8 cellular contexts compared by ENCODE assay signal in genomic region chr1:161390559-161390858, GRCh38. TPM values are rescaled to one million over a fixed set of nuclear protein-coding genes. Genes with fewer than 3 reads are reported as not detected.
DNase-seq lines count a peak whose midpoint lies in the region; ATAC-seq lines count a peak whose summit lies in the region.

No MANE protein-coding gene starts in this region.

- H3K4me3 ChIP-seq in right cardiac atrium (ENCODE audit: low read length) = peak overlapping the region; percentile 61

- no peak for ATAC-seq in right cardiac atrium
- ATAC-seq in stimulated activated naive B cell treated with anti-CD40 and anti-IgM and Interleukin-4, amounts not matched to agents 10 μg/mL and 1 μg/mL and 100 μg/mL, for 72 hours (replicated peaks) = peak; percentile 17 to 26

- peaks cover 32% of the 10 kb centered on the region for H3K4me1 Mint-ChIP-seq in activated naive CD4-positive, alpha-beta T cell treated with anti-CD3 and anti-CD28 coated beads, Interleukin-2, amount 50 U/mL, for 24 hours
- peaks cover 38% of the 10 kb centered on the region for H3K4me1 Mint-ChIP-seq in T-helper 2 cell treated with Interferon-gamma antibody and Interleukin-4, amounts not matched to agents 5 μg/mL and 100 μg/mL, for 36 hours (ENCODE audit: low read depth)
- peaks cover 15 to 42% of the 10 kb centered on the region in 2 donors for H3K4me1 Mint-ChIP-seq in stimulated activated naive B cell treated with anti-CD40 and anti-IgM and Interleukin-4, amounts not matched to agents 10 μg/mL and 1 μg/mL and 100 μg/mL, for 72 hours

- no peaks in the 10 kb centered on the region for H3K4me1 ChIP-seq in right cardiac atrium (ENCODE audit: control insufficient read depth, insufficient read depth, low read length)

- no peaks in the 10 kb centered on the region for H3K36me3 Mint-ChIP-seq in activated naive CD4-positive, alpha-beta T cell treated with anti-CD3 and anti-CD28 coated beads, Interleukin-2, amount 50 U/mL, for 24 hours
- no peaks in the 10 kb centered on the region for H3K36me3 Mint-ChIP-seq in T-helper 2 cell treated with Interferon-gamma antibody and Interleukin-4, amounts not matched to agents 5 μg/mL and 100 μg/mL, for 36 hours (ENCODE audit: low read depth)
- H3K36me3 Mint-ChIP-seq in stimulated activated naive B cell treated with anti-CD40 and anti-IgM and Interleukin-4, amounts not matched to agents 10 μg/mL and 1 μg/mL and 100 μg/mL, for 72 hours = no peaks in the 10 kb centered on the region

- H3K9me3 Mint-ChIP-seq in activated naive CD4-positive, alpha-beta T cell treated with anti-CD3 and anti-CD28 coated beads, Interleukin-2, amount 50 U/mL, for 24 hours = no peaks in the 10 kb centered on the region
- no peaks in the 10 kb centered on the region for H3K9me3 Mint-ChIP-seq in T-helper 2 cell treated with Interferon-gamma antibody and Interleukin-4, amounts not matched to agents 5 μg/mL and 100 μg/mL, for 36 hours
- no peaks in the 10 kb centered on the region for H3K9me3 Mint-ChIP-seq in stimulated activated naive B cell treated with anti-CD40 and anti-IgM and Interleukin-4, amounts not matched to agents 10 μg/mL and 1 μg/mL and 100 μg/mL, for 72 hours

- WGBS in right cardiac atrium = 4% methylated on average over 13 of the region's 13 CpGs

- intact Hi-C loops in right cardiac atrium (cut with DNase I) = no loop called here

- no peaks in the 10 kb centered on the region for H3K27me3 ChIP-seq in right cardiac atrium (ENCODE audit: control insufficient read depth, insufficient read depth)

- in situ Hi-C loops in ACHN (cut with HindIII; ENCODE audit: low pct_ligation_motif_present, low pct_unique_long_range_greater_than_20kb, low sequenced_read_pairs) (no loop called here), G401 (cut with HindIII; ENCODE audit: low sequenced_read_pairs) (loop anchor here (25.0 kb wide), 1 partner anchor 178 kb away; the partner anchor contains the start of genes APOA2, FCER1G and NDUFS2)

- peak overlapping the region; percentile 73 for H3K27ac ChIP-seq in right cardiac atrium (ENCODE audit: low read length)

- H3K27ac Mint-ChIP-seq in activated naive CD4-positive, alpha-beta T cell treated with anti-CD3 and anti-CD28 coated beads, Interleukin-2, amount 50 U/mL, for 24 hours = peak overlapping the region; percentile 95
- peak overlapping the region; percentile 97 for H3K27ac Mint-ChIP-seq in T-helper 2 cell treated with Interferon-gamma antibody and Interleukin-4, amounts not matched to agents 5 μg/mL and 100 μg/mL, for 36 hours
- H3K27ac Mint-ChIP-seq in stimulated activated naive B cell treated with anti-CD40 and anti-IgM and Interleukin-4, amounts not matched to agents 10 μg/mL and 1 μg/mL and 100 μg/mL, for 72 hours = peak overlapping the region; percentile 96

- H3K27me3 Mint-ChIP-seq in activated naive CD4-positive, alpha-beta T cell treated with anti-CD3 and anti-CD28 coated beads, Interleukin-2, amount 50 U/mL, for 24 hours = no peaks in the 10 kb centered on the region
- no peaks in the 10 kb centered on the region for H3K27me3 Mint-ChIP-seq in T-helper 2 cell treated with Interferon-gamma antibody and Interleukin-4, amounts not matched to agents 5 μg/mL and 100 μg/mL, for 36 hours (ENCODE audit: low read depth)
- H3K27me3 Mint-ChIP-seq in stimulated activated naive B cell treated with anti-CD40 and anti-IgM and Interleukin-4, amounts not matched to agents 10 μg/mL and 1 μg/mL and 100 μg/mL, for 72 hours = no peaks in the 10 kb centered on the region

- H3K9me3 ChIP-seq in right cardiac atrium (ENCODE audit: control insufficient read depth, low read length) = no peaks in the 10 kb centered on the region

- DNase-seq in activated naive CD4-positive, alpha-beta T cell treated with anti-CD3 and anti-CD28 coated beads, Interleukin-2, amount 50 U/mL, for 16 hours = no peak
- no peak for DNase-seq in T-helper 2 cell treated with Interferon-gamma antibody and Interleukin-4, amounts not matched to agents 5 μg/mL and 100 μg/mL, for 36 hours (ENCODE audit: low spot score)
- DNase-seq in right cardiac atrium (no peak), ACHN (no peak), G401 (ENCODE audit: low spot score) (no peak), DMS53 treated with DMSO at 0.1 percent for 48 hours (lab: John Stamatoyannopoulos, UW; ENCODE audit: unreplicated experiment) (no peak)
- DNase-seq in stimulated activated naive B cell treated with anti-CD40 and anti-IgM and Interleukin-4, amounts not matched to agents 10 μg/mL and 1 μg/mL and 100 μg/mL, for 72 hours = no peak

- H3K4me3 Mint-ChIP-seq in activated naive CD4-positive, alpha-beta T cell treated with anti-CD3 and anti-CD28 coated beads, Interleukin-2, amount 50 U/mL, for 24 hours = peak overlapping the region; percentile 93
- peak overlapping the region; percentile 92 for H3K4me3 Mint-ChIP-seq in T-helper 2 cell treated with Interferon-gamma antibody and Interleukin-4, amounts not matched to agents 5 μg/mL and 100 μg/mL, for 36 hours
- H3K4me3 Mint-ChIP-seq in stimulated activated naive B cell treated with anti-CD40 and anti-IgM and Interleukin-4, amounts not matched to agents 10 μg/mL and 1 μg/mL and 100 μg/mL, for 72 hours = peak overlapping the region; percentile 95 to 96

RNA-seq across cellular contexts. Expression of gene CFAP126, which starts 22.8 kb away (rescaled TPM):
- not detected for total RNA-seq in right cardiac atrium
- polyA plus RNA-seq in right cardiac atrium = not detected
- total RNA-seq in G401 (2014; rRNA removed; shearing (Covaris generic)) = not detected in 2 replicates

Comparison
In these comparisons a context has a peak if more than half of its experiments do, and no peak if none do; other contexts are left out.
1. ATAC-seq: peak in stimulated activated naive B cell treated with anti-CD40 and anti-IgM and Interleukin-4, amounts not matched to agents 10 μg/mL and 1 μg/mL and 100 μg/mL, for 72 hours (2 of 2); none in right cardiac atrium (0 of 2).
2. Peak in every context shown above with its lines, with median percentiles within 50 percentile points of each other: H3K27ac Mint-ChIP-seq and H3K4me3 Mint-ChIP-seq.